Comparison of ENCODE assay signal across 9 cellular contexts in genomic region chr14:102500724-102501123, GRCh38. TPM values are rescaled to one million over a fixed set of nuclear protein-coding genes. Genes with fewer than 3 reads are reported as not detected.
DNase-seq lines count a peak whose midpoint lies in the region; ATAC-seq, FAIRE-seq and TF ChIP-seq lines count a peak whose summit lies in the region.
"Had no signal": no experiment of that assay in that cellular context is flagged by ENCODE, and none has a peak within 500 bp of the region (broad histone marks: within the 10 kb centered on the region; RNA-seq: fewer than 3 reads in every experiment).

No MANE protein-coding gene starts in this region.

- H3K4me2 ChIP-seq in keratinocyte (ENCODE audit: control insufficient read depth, extremely low read depth, insufficient read depth, low read depth, low read length): peak overlapping the region; percentile 43

- H3K4me3 Mint-ChIP-seq in CD8-positive, alpha-beta T cell: no peak overlapping the region
- no peak overlapping the region for H3K4me3 Mint-ChIP-seq in activated T-helper 17 cell treated with anti-CD3 and anti-CD28 coated beads, Interleukin-2, amount 50 U/mL, for 72 hours

- H4K20me1 ChIP-seq in keratinocyte (ENCODE audit: control insufficient read depth, extremely low read depth, insufficient read depth, low read length): no peaks in the 10 kb centered on the region

- peak overlapping the region; percentile 32 for H3K27ac Mint-ChIP-seq in CD8-positive, alpha-beta T cell
- peak overlapping the region; percentile 66 for H3K27ac Mint-ChIP-seq in activated T-helper 17 cell treated with anti-CD3 and anti-CD28 coated beads, Interleukin-2, amount 50 U/mL, for 72 hours

- POLR2A ChIA-PET in CD8-positive, alpha-beta T cell (lab: Charles Lee): no interaction called here

- CTCF ChIA-PET in CD8-positive, alpha-beta T cell (lab: Charles Lee): interaction anchor here (0.7 to 2.2 kb wide), 6 partner anchors 9 to 393 kb away, joined by 3 to 9 read pairs (median 3); no protein-coding TSS in a partner anchor

- dilution Hi-C loops in keratinocyte (cut with MboI; ENCODE audit: extremely low pct_ligation_motif_present, low sequenced_read_pairs): no loop called here

- H3K79me2 ChIP-seq in keratinocyte (ENCODE audit: control insufficient read depth, insufficient read depth, low read length): no peaks in the 10 kb centered on the region

- H3K9me3 Mint-ChIP-seq in CD8-positive, alpha-beta T cell: no peaks in the 10 kb centered on the region
- H3K9me3 Mint-ChIP-seq in activated T-helper 17 cell treated with anti-CD3 and anti-CD28 coated beads, Interleukin-2, amount 50 U/mL, for 72 hours: no peaks in the 10 kb centered on the region

- no peak for DNase-seq in CD8-positive, alpha-beta T cell
- DNase-seq in keratinocyte (ENCODE audit: low read depth, low spot score): no peak
- DNase-seq in NCI-H1417 (lab: John Stamatoyannopoulos, UW): no peak
- DNase-seq in NK-92 treated with Interleukin-12 subunit alpha and Interleukin-12 subunit beta, amount 100 ng/mL, for 24 hours (lab: John Stamatoyannopoulos, UW): no peak
- DNase-seq in AG20443 (ENCODE audit: low spot score): no peak
- DNase-seq in middle frontal gyrus (ENCODE audit: extremely low spot score, low spot score): no peak
- DNase-seq: Caco-2 had no signal

- H2AFZ ChIP-seq in keratinocyte (ENCODE audit: control insufficient read depth, low read length): no peak overlapping the region

- H3K9me3 ChIP-seq in CD8-positive, alpha-beta T cell (ENCODE audit: low read length): no peaks in the 10 kb centered on the region
- H3K9me3 ChIP-seq in keratinocyte (ENCODE audit: control insufficient read depth, low read depth, low read length) (no peaks in the 10 kb centered on the region), skeletal muscle tissue (ENCODE audit: control insufficient read depth in 3 of 3, low read length in 3 of 3) (no peaks in the 10 kb centered on the region)
- H3K9me3 ChIP-seq: Caco-2 had no signal

- intact Hi-C loops in CD8-positive, alpha-beta T cell (cut with DNase I, micrococcal nuclease): no loop called here

- H3K27me3 ChIP-seq in CD8-positive, alpha-beta T cell (ENCODE audit: insufficient read depth, low read length): no peaks in the 10 kb centered on the region
- no peaks in the 10 kb centered on the region for H3K27me3 ChIP-seq in keratinocyte (ENCODE audit: control insufficient read depth, extremely low read depth, insufficient read depth, low read length)
- H3K27me3 ChIP-seq in skeletal muscle tissue (ENCODE audit: control insufficient read depth in 3 of 3, insufficient read depth in 3 of 3, low read length in 3 of 3): no peaks in the 10 kb centered on the region

- H3K4me3 ChIP-seq in CD8-positive, alpha-beta T cell (ENCODE audit: low read depth, low read length): no peak overlapping the region
- H3K4me3 ChIP-seq in keratinocyte (ENCODE audit: control insufficient read depth in 2 of 3, extremely low read depth in 1 of 3, insufficient read depth in 2 of 3, low read depth in 1 of 3, low read length in 3 of 3) (no peak overlapping the region), skeletal muscle tissue (ENCODE audit: low read length in 3 of 3) (peak overlapping the region; percentile 57 to 72 (median 62))

- ATAC-seq in CD8-positive, alpha-beta T cell: peak; percentile 36
- no peak for ATAC-seq in activated T-helper 17 cell treated with anti-CD3 and anti-CD28 coated beads, Interleukin-2, amount 50 U/mL, for 72 hours (replicated peaks)

- peak; percentile 86 for FAIRE-seq in keratinocyte (lab: Jason Lieb, UNC)

- H3K27me3 Mint-ChIP-seq in CD8-positive, alpha-beta T cell (ENCODE audit: low read depth): no peaks in the 10 kb centered on the region
- H3K27me3 Mint-ChIP-seq in activated T-helper 17 cell treated with anti-CD3 and anti-CD28 coated beads, Interleukin-2, amount 50 U/mL, for 72 hours: no peaks in the 10 kb centered on the region

- H3K9me1 ChIP-seq in keratinocyte (ENCODE audit: control insufficient read depth, extremely low read depth, insufficient read depth, low read length): no peaks in the 10 kb centered on the region

- no peak for TF ChIP-seq CTCF in CD8-positive, alpha-beta T cell (IDR thresholded peaks at IDR 0.05)
- TF ChIP-seq CTCF in keratinocyte (optimal IDR thresholded peaks at IDR 0.05 in 1 of 3, IDR thresholded peaks at IDR 0.05 in 1 of 3, conservative IDR thresholded peaks at IDR 0.05 in 1 of 3; ENCODE audit: extremely low read depth in 1 of 3, insufficient read depth in 2 of 3, low read length in 3 of 3): no peak

- no peak overlapping the region for H3K27ac ChIP-seq in CD8-positive, alpha-beta T cell (ENCODE audit: low read depth, low read length)
- peak overlapping the region; percentile 84 for H3K27ac ChIP-seq in keratinocyte (ENCODE audit: control insufficient read depth, insufficient read depth, low read length)
- H3K27ac ChIP-seq in skeletal muscle tissue (ENCODE audit: low read depth, low read length): peak overlapping the region; percentile 97

- H3K9ac ChIP-seq in keratinocyte (ENCODE audit: control insufficient read depth, extremely low read depth, insufficient read depth, low read length) (peak overlapping the region; percentile 59), skeletal muscle tissue (ENCODE audit: low read depth in 1 of 3, low read length in 3 of 3) (peak overlapping the region; percentile 73 to 90 (median 80))

- H3K36me3 ChIP-seq in CD8-positive, alpha-beta T cell (ENCODE audit: insufficient read depth, low read length): no peaks in the 10 kb centered on the region
- H3K36me3 ChIP-seq in keratinocyte (ENCODE audit: control insufficient read depth in 2 of 2, extremely low read depth in 1 of 2, insufficient read depth in 2 of 2, low read length in 2 of 2) (peaks cover 3 to 6% of the 10 kb centered on the region in 2 experiments), skeletal muscle tissue (ENCODE audit: control insufficient read depth in 3 of 3, insufficient read depth in 3 of 3, low read length in 3 of 3) (peaks cover 14 to 20% (median 14%) of the 10 kb centered on the region in 3 donors)

- H3K4me1 ChIP-seq in CD8-positive, alpha-beta T cell (ENCODE audit: insufficient read depth, low read length): peaks cover 9% of the 10 kb centered on the region
- H3K4me1 ChIP-seq in keratinocyte (ENCODE audit: control insufficient read depth, extremely low read depth, insufficient read depth, low read length) (peaks cover 26% of the 10 kb centered on the region), skeletal muscle tissue (ENCODE audit: control insufficient read depth in 3 of 3, insufficient read depth in 3 of 3, low read length in 3 of 3) (peaks cover 54 to 75% (median 72%) of the 10 kb centered on the region in 3 donors)

- H3K4me1 Mint-ChIP-seq in CD8-positive, alpha-beta T cell (ENCODE audit: low read depth): peaks cover 6% of the 10 kb centered on the region
- H3K4me1 Mint-ChIP-seq in activated T-helper 17 cell treated with anti-CD3 and anti-CD28 coated beads, Interleukin-2, amount 50 U/mL, for 72 hours: peaks cover 11% of the 10 kb centered on the region

- H3K36me3 Mint-ChIP-seq in CD8-positive, alpha-beta T cell: peaks cover 26% of the 10 kb centered on the region
- no peaks in the 10 kb centered on the region for H3K36me3 Mint-ChIP-seq in activated T-helper 17 cell treated with anti-CD3 and anti-CD28 coated beads, Interleukin-2, amount 50 U/mL, for 72 hours (ENCODE audit: low read depth)

RNA-seq across cellular contexts. Expression of gene ANKRD9, which starts 8.9 kb away (rescaled TPM):
- total RNA-seq in CD8-positive, alpha-beta T cell: 1 to 10 TPM; 4.7 to 5.0 TPM
- 1 to 10 TPM; 6.0 to 6.9 TPM for total RNA-seq in activated T-helper 17 cell treated with anti-CD3 and anti-CD28 coated beads, Interleukin-2, amount 50 U/mL, for 72 hours
- polyA plus RNA-seq in keratinocyte: 3.5 to 9.6 TPM (median 4.9 TPM) in 3 replicates
- 8.2 TPM for polyA plus RNA-seq in keratinocyte (2011; ENCODE audit: low read depth)
- 1.6 and 13.9 TPM in 2 replicates for polyA plus RNA-seq in keratinocyte (2011; cell fraction: cytosol; rRNA removed)
- 14.2 and 23.3 TPM in 2 replicates for polyA plus RNA-seq in keratinocyte (2011; cell fraction: nucleus; rRNA removed)
- polyA plus RNA-seq in keratinocyte (2012; ENCODE audit: low replicate concordance): 7.5 and 17.3 TPM in 2 replicates
- polyA minus RNA-seq in keratinocyte: 2.9 to 3.9 TPM (median 3.1 TPM) in 3 replicates
- 19.6 TPM for polyA minus RNA-seq in keratinocyte (2011; cell fraction: cytosol; rRNA and poly(A)+ RNA removed)
- 8.9 and 9.6 TPM in 2 replicates for polyA minus RNA-seq in keratinocyte (2011; cell fraction: nucleus; rRNA and poly(A)+ RNA removed)
- 9.4 TPM for total RNA-seq in skeletal muscle tissue

Comparison
In these comparisons a context has a peak if more than half of its experiments do, and no peak if none do; other contexts are left out.
1. H3K4me3 ChIP-seq: peak in skeletal muscle tissue (3 of 3); none in CD8-positive, alpha-beta T cell (single experiment) and keratinocyte (0 of 3).